Comparison of ENCODE assay signal across 15 cellular contexts in the genomic region with DNA sequence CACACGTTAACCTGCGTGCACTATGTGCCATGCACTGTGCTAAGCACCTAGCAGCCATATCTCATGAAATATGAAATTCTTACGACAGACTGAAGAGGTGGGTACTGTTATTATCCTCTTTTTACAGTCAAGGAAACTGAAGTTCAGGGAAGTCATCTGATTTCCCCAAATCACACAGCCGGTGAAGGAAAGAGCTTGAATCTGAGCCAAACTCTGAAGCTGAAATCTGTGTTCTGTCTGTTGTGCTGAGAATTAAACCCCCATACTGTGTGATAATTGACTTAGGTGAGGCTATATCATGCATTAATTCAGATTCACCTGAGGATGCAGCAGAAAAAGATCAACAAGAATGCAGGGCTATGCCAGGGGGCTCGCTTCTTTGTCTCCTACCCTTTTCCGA. TPM values are rescaled to one million over a fixed set of nuclear protein-coding genes. Genes with fewer than 3 reads are reported as not detected.
DNase-seq lines count a peak whose midpoint lies in the region; TF ChIP-seq lines count a peak whose summit lies in the region.
"Had no signal": no experiment of that assay in that cellular context is flagged by ENCODE, and none has a peak within 500 bp of the region (broad histone marks: within the 10 kb centered on the region; RNA-seq: fewer than 3 reads in every experiment).

No MANE protein-coding gene starts in this region.

- H3K4me1 ChIP-seq in adipocyte (ENCODE audit: control insufficient read depth, insufficient read depth, low read length) (peaks cover 10% of the 10 kb centered on the region), muscle layer of colon (ENCODE audit: insufficient read depth, low read length) (peaks cover 9% of the 10 kb centered on the region), thyroid gland (peaks cover 61 to 74% of the 10 kb centered on the region in 2 donors)

- H3K27ac ChIP-seq in muscle layer of colon (ENCODE audit: low read depth, low read length) (peak overlapping the region; percentile 36), thyroid gland (peak overlapping the region; percentile 61 to 88 (median 86))

- H3K36me3 ChIP-seq in adipocyte (ENCODE audit: control insufficient read depth, insufficient read depth, low read length, severe bottlenecking) (no peaks in the 10 kb centered on the region), muscle layer of colon (ENCODE audit: insufficient read depth, low read length) (no peaks in the 10 kb centered on the region), thyroid gland (no peaks in the 10 kb centered on the region)

- H3K27me3 ChIP-seq in adipocyte (replicated peaks; ENCODE audit: control insufficient read depth, insufficient read depth, low read length), result no peaks in the 10 kb centered on the region
- H3K27me3 ChIP-seq in muscle layer of colon (ENCODE audit: control insufficient read depth in 1 of 2, insufficient read depth in 2 of 2, low read length in 2 of 2), result no peaks in the 10 kb centered on the region
- H3K27me3 ChIP-seq in thyroid gland, result no peaks in the 10 kb centered on the region

- WGBS in thyroid gland, 2 donors, result 78 to 83% methylated on average over 6 of the region's 6 CpGs

- TF ChIP-seq CTCF in thyroid gland (IDR thresholded peaks at IDR 0.05), result no peak

- H3K4me3 ChIP-seq in adipocyte (ENCODE audit: low read length) (peak overlapping the region; percentile 67), muscle layer of colon (ENCODE audit: low read depth in 1 of 2, low read length in 2 of 2) (no peak overlapping the region), thyroid gland (replicated peaks in 1 of 3) (peak overlapping the region in 1 of 3 donors; percentile 17)

- no peak for TF ChIP-seq POLR2A in thyroid gland (IDR thresholded peaks at IDR 0.05)

- H3K9ac ChIP-seq in adipocyte (ENCODE audit: low read length) (peak overlapping the region; percentile 48), muscle layer of colon (ENCODE audit: low read length) (no peak overlapping the region)

- H3K9me3 ChIP-seq in adipocyte (ENCODE audit: control insufficient read depth, low read length) (peaks cover 6% of the 10 kb centered on the region), muscle layer of colon (ENCODE audit: low read length) (no peaks in the 10 kb centered on the region), thyroid gland (no peaks in the 10 kb centered on the region)

- intact Hi-C loops in thyroid gland (cut with DNase I), result no loop called here

- DNase-seq in adipocyte (ENCODE audit: low read depth) (no peak), dermis blood vessel endothelial cell (peak; percentile 54), thyroid gland (no peak), SW480 (ENCODE audit: low spot score) (no peak)
- no peak for DNase-seq in stimulated activated CD4-positive, alpha-beta T cell treated with anti-CD3 and anti-CD28 coated beads, Interleukin-12 subunit alpha, Interleukin-12 subunit beta, amount 100 ng/mL, for 4 hours
- no peak for DNase-seq in stimulated activated CD4-positive, alpha-beta T cell treated with anti-CD3 and anti-CD28 coated beads, Interleukin-15, amount 100 ng/mL, for 24 hours
- DNase-seq: activated CD4-positive, alpha-beta T cell treated with anti-CD3 and anti-CD28 coated beads, Interleukin-2, amount 50 U/mL, for 1 hour; activated T-cell treated with anti-CD3 and anti-CD28 coated beads, Interleukin-2, amount 50 U/mL, for 4 hours; NCI-H2081 treated with DMSO at 0.1 percent for 48 hours; NCI-H526 treated with DMSO at 0.1 percent for 48 hours; retina; stimulated activated CD4-positive, alpha-beta T cell treated with anti-CD3 and anti-CD28 coated beads, Interleukin-4, amount 100 ng/mL, for 1 hour; stimulated activated CD8-positive, alpha-beta memory T cell treated with anti-CD3 and anti-CD28 coated beads, Interleukin-4, amount 100 ng/mL, for 48 hours had no signal

RNA-seq across cellular contexts. Expression of gene FAM107A, which starts 0.5 kb away (rescaled TPM):
- 2.9 and 9.3 TPM in 2 replicates for total RNA-seq in dermis blood vessel endothelial cell
- total RNA-seq in thyroid gland, result 100 to 1,000 TPM in 1 of 4 donors, 10 to 100 TPM in 3; 62.3 to 137 (median 83.3) TPM
- total RNA-seq: activated T-cell treated with anti-CD3 and anti-CD28 coated beads, Interleukin-2, amount 50 U/mL, for 4 hours; B cell had no signal

RNA-seq across cellular contexts. Expression of gene ACOX2, which starts 39.7 kb away (rescaled TPM):
- 0.70 and 1.5 TPM in 2 replicates for total RNA-seq in dermis blood vessel endothelial cell
- 10 to 100 TPM; 17.8 to 62.2 (median 37.4) TPM for total RNA-seq in thyroid gland
- total RNA-seq: activated T-cell treated with anti-CD3 and anti-CD28 coated beads, Interleukin-2, amount 50 U/mL, for 4 hours; B cell had no signal
